18 cellular contexts compared by ENCODE assay signal in the genomic region with DNA sequence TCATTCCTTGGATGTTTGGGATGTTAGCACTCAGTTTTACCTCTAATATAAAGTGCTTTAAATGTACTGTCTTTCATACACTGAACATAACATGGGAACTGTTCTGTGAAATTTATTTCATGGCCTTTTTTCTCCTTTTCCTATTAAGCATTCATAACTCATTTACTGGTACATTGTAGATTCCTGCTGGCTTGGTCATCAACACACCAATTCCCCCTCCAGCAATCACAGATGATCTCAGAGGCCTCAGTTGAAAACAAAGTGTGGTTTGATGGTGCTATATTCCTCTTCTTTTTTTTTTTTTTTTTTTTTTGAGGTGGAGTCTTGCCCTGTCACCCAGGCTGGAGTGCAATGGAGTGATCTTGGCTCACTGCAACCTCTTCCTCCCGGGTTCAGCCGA.
A peak's percentile ranks its signal among the peaks of the same experiment; 100 is the strongest.
DNase-seq lines count a peak whose midpoint lies in the region; ATAC-seq, FAIRE-seq and TF ChIP-seq lines count a peak whose summit lies in the region.
"Had no signal": no experiment of that assay in that cellular context is flagged by ENCODE, and none has a peak within 500 bp of the region (broad histone marks: within the 10 kb centered on the region; RNA-seq: fewer than 3 reads in every experiment).

No MANE protein-coding gene starts in this region.

- H3K4me1 Mint-ChIP-seq in activated T-cell treated with anti-CD3 and anti-CD28 coated beads, Interleukin-2, amount 50 U/mL, for 24 hours (ENCODE audit: low read depth): no peaks in the 10 kb centered on the region
- no peaks in the 10 kb centered on the region for H3K4me1 Mint-ChIP-seq in Caco-2 (ENCODE audit: low read depth, unreplicated experiment)
- H3K4me1 Mint-ChIP-seq: B cell, nephron progenitor cell had no signal

- H3K36me3 ChIP-seq in MG63: no peaks in the 10 kb centered on the region
- no peaks in the 10 kb centered on the region for H3K36me3 ChIP-seq in mesenchymal stem cell (ENCODE audit: control insufficient read depth in 1 of 2, insufficient read depth in 2 of 2, low read depth in 1 of 2, low read length in 2 of 2)
- no peaks in the 10 kb centered on the region for H3K36me3 ChIP-seq in Caco-2 (ENCODE audit: control insufficient read depth, insufficient read depth, low read length)
- H3K36me3 ChIP-seq in left ventricle myocardium inferior: no peaks in the 10 kb centered on the region
- H3K36me3 ChIP-seq: esophagus squamous epithelium, thoracic aorta had no signal

- no peak overlapping the region for H2AK5ac ChIP-seq in mesenchymal stem cell (ENCODE audit: low read length, severe bottlenecking)

- peaks cover 19% of the 10 kb centered on the region for H3K27me3 Mint-ChIP-seq in activated T-cell treated with anti-CD3 and anti-CD28 coated beads, Interleukin-2, amount 50 U/mL, for 24 hours
- H3K27me3 Mint-ChIP-seq in Caco-2 (ENCODE audit: insufficient read depth, unreplicated experiment): no peaks in the 10 kb centered on the region
- H3K27me3 Mint-ChIP-seq: B cell had no signal

- BruUV-seq in Caco-2 (replicated peaks; lab: Mats Ljungman, UMichigan): no TSS peak

- no peak overlapping the region for H2BK5ac ChIP-seq in mesenchymal stem cell (ENCODE audit: low read depth, low read length, poor library complexity, severe bottlenecking)

- H2AFZ ChIP-seq in mesenchymal stem cell (ENCODE audit: low read depth, low read length): no peak overlapping the region

- POLR2A ChIA-PET in Caco-2 (lab: Charles Lee): no interaction called here

- intact Hi-C loops in Caco-2 (cut with micrococcal nuclease; ENCODE audit: unreplicated experiment) (no loop called here), left ventricle myocardium inferior (cut with micrococcal nuclease) (no loop called here)

- FAIRE-seq in colon (lab: Jason Lieb, UNC): peak; percentile 10

- H3K4me3 ChIP-seq in AG10803 (ENCODE audit: low read length) (no peak overlapping the region), MG63 (no peak overlapping the region), mesenchymal stem cell (ENCODE audit: insufficient read depth in 1 of 2, low read depth in 1 of 2, low read length in 2 of 2) (no peak overlapping the region), Caco-2 (ENCODE audit: low read depth, low read length) (no peak overlapping the region), left ventricle myocardium inferior (no peak overlapping the region)
- H3K4me3 ChIP-seq: esophagus squamous epithelium, SK-N-MC, thoracic aorta had no signal

- CTCF ChIA-PET in Caco-2 (lab: Charles Lee): no interaction called here

- H3K4me2 ChIP-seq in mesenchymal stem cell (ENCODE audit: low read length, poor library complexity, severe bottlenecking): no peak overlapping the region

- H2BK15ac ChIP-seq in mesenchymal stem cell (ENCODE audit: low read depth, poor library complexity, severe bottlenecking): no peak overlapping the region

- WGBS in mesenchymal stem cell: 83% methylated on average over 2 of the region's 2 CpGs

- no peak overlapping the region for H3K23ac ChIP-seq in mesenchymal stem cell (ENCODE audit: low read length in 2 of 2)

- H3K9me3 Mint-ChIP-seq in activated T-cell treated with anti-CD3 and anti-CD28 coated beads, Interleukin-2, amount 50 U/mL, for 24 hours: peaks cover 2% of the 10 kb centered on the region
- H3K9me3 Mint-ChIP-seq in Caco-2 (ENCODE audit: unreplicated experiment): no peaks in the 10 kb centered on the region
- H3K9me3 Mint-ChIP-seq: nephron progenitor cell had no signal

- H4K8ac ChIP-seq in mesenchymal stem cell (ENCODE audit: low read length): no peak overlapping the region

- DNase-seq in AG10803 (ENCODE audit: low read depth) (peak; percentile 78), MG63 (peak; percentile 4), mesenchymal stem cell (peak; percentile 20), Caco-2 (no peak), left ventricle myocardium inferior (no peak)
- DNase-seq in activated T-cell treated with anti-CD3 and anti-CD28 coated beads, Interleukin-2, amount 50 U/mL, for 24 hours: no peak
- DNase-seq: activated CD4-positive, alpha-beta T cell treated with anti-CD3 and anti-CD28 coated beads, Interleukin-2, amount 50 U/mL, for 48 hours; activated T-cell treated with anti-CD3 and anti-CD28 coated beads, Interleukin-2, amount 50 U/mL, for 72 hours; esophagus squamous epithelium; KG1; NCI-H1436 treated with DMSO at 0.1 percent for 48 hours; NCI-H345; nephron progenitor cell had no signal

- H3K27ac ChIP-seq in mesenchymal stem cell (ENCODE audit: low read length, poor library complexity, severe bottlenecking): no peak overlapping the region
- H3K27ac ChIP-seq in left ventricle myocardium inferior (replicated peaks): no peak overlapping the region
- H3K27ac ChIP-seq: esophagus squamous epithelium, SK-N-MC, thoracic aorta had no signal

- H3K36me3 Mint-ChIP-seq in activated T-cell treated with anti-CD3 and anti-CD28 coated beads, Interleukin-2, amount 50 U/mL, for 24 hours (ENCODE audit: low read depth): no peaks in the 10 kb centered on the region
- no peaks in the 10 kb centered on the region for H3K36me3 Mint-ChIP-seq in Caco-2 (ENCODE audit: insufficient read depth, unreplicated experiment)

- H3K14ac ChIP-seq in mesenchymal stem cell (ENCODE audit: low read length in 2 of 2): no peak overlapping the region

- H3K4ac ChIP-seq in mesenchymal stem cell (ENCODE audit: low read depth in 1 of 2, low read length in 2 of 2): no peak overlapping the region

- no peak overlapping the region for H3K27ac Mint-ChIP-seq in activated T-cell treated with anti-CD3 and anti-CD28 coated beads, Interleukin-2, amount 50 U/mL, for 24 hours
- H3K27ac Mint-ChIP-seq in Caco-2 (ENCODE audit: unreplicated experiment): no peak overlapping the region
- H3K27ac Mint-ChIP-seq: activated T-cell treated with anti-CD3 and anti-CD28 coated beads, Interleukin-2, amount 50 U/mL, for 72 hours; B cell; nephron progenitor cell had no signal

- H2BK120ac ChIP-seq in mesenchymal stem cell (ENCODE audit: low read depth, low read length): no peak overlapping the region

- H3K4me3 Mint-ChIP-seq in activated T-cell treated with anti-CD3 and anti-CD28 coated beads, Interleukin-2, amount 50 U/mL, for 24 hours: no peak overlapping the region
- no peak overlapping the region for H3K4me3 Mint-ChIP-seq in Caco-2 (ENCODE audit: unreplicated experiment)
- H3K4me3 Mint-ChIP-seq: activated T-cell treated with anti-CD3 and anti-CD28 coated beads, Interleukin-2, amount 50 U/mL, for 72 hours; B cell; nephron progenitor cell had no signal

- H4K91ac ChIP-seq in mesenchymal stem cell (ENCODE audit: low read length): no peak overlapping the region

- ATAC-seq in GM18909 (IDR thresholded peaks at IDR 0.05; ENCODE audit: poor library complexity, unreplicated experiment): no peak
- ATAC-seq: activated T-cell treated with anti-CD3 and anti-CD28 coated beads, Interleukin-2, amount 50 U/mL, for 72 hours had no signal

- H3K27me3 ChIP-seq in MG63 (no peaks in the 10 kb centered on the region), mesenchymal stem cell (ENCODE audit: control insufficient read depth in 1 of 2, insufficient read depth in 1 of 2, low read length in 2 of 2) (no peaks in the 10 kb centered on the region), Caco-2 (replicated peaks; ENCODE audit: control insufficient read depth, insufficient read depth, low read length) (no peaks in the 10 kb centered on the region), left ventricle myocardium inferior (ENCODE audit: low read depth) (no peaks in the 10 kb centered on the region)
- H3K27me3 ChIP-seq: esophagus squamous epithelium had no signal

- no peak overlapping the region for H3K18ac ChIP-seq in mesenchymal stem cell (ENCODE audit: low read depth in 1 of 2, low read length in 2 of 2)

- H3K4me1 ChIP-seq in mesenchymal stem cell (ENCODE audit: control insufficient read depth, insufficient read depth, low read depth, low read length): peaks cover 1% of the 10 kb centered on the region
- no peaks in the 10 kb centered on the region for H3K4me1 ChIP-seq in Caco-2
- H3K4me1 ChIP-seq in left ventricle myocardium inferior: no peaks in the 10 kb centered on the region
- H3K4me1 ChIP-seq: esophagus squamous epithelium had no signal

- no peak overlapping the region for H2BK12ac ChIP-seq in mesenchymal stem cell (ENCODE audit: low read length in 2 of 2)

- H3K79me1 ChIP-seq in mesenchymal stem cell (replicated peaks; ENCODE audit: low read length, poor library complexity, severe bottlenecking): no peaks in the 10 kb centered on the region

- H3K9me3 ChIP-seq in MG63 (no peaks in the 10 kb centered on the region), mesenchymal stem cell (ENCODE audit: control insufficient read depth, low read length) (no peaks in the 10 kb centered on the region), Caco-2 (no peaks in the 10 kb centered on the region), left ventricle myocardium inferior (replicated peaks) (no peaks in the 10 kb centered on the region)
- H3K9me3 ChIP-seq: esophagus squamous epithelium, thoracic aorta had no signal

- no peak overlapping the region for H3K9ac ChIP-seq in mesenchymal stem cell (ENCODE audit: low read length)

- TF ChIP-seq CTCF in AG10803 (conservative IDR thresholded peaks at IDR 0.05; ENCODE audit: low read length): no peak
- no peak for TF ChIP-seq CTCF in Caco-2 (IDR thresholded peaks at IDR 0.05; ENCODE audit: insufficient read depth in 1 of 2, low read depth in 1 of 2, low read length in 1 of 2, severe bottlenecking in 1 of 2, unreplicated experiment in 1 of 2)
- no peak for TF ChIP-seq CTCF in left ventricle myocardium inferior (IDR thresholded peaks at IDR 0.05; ENCODE audit: borderline replicate concordance)

Comparison
In these comparisons a context has a peak if more than half of its experiments do, and no peak if none do; other contexts are left out.
1. DNase-seq: peak in AG10803 (single experiment), MG63 (single experiment) and mesenchymal stem cell (single experiment); none in activated T-cell treated with anti-CD3 and anti-CD28 coated beads, Interleukin-2, amount 50 U/mL, for 24 hours (single experiment), Caco-2 (0 of 2) and left ventricle myocardium inferior (single experiment).